Comparison of ENCODE assay signal across 8 cellular contexts in the genomic region with DNA sequence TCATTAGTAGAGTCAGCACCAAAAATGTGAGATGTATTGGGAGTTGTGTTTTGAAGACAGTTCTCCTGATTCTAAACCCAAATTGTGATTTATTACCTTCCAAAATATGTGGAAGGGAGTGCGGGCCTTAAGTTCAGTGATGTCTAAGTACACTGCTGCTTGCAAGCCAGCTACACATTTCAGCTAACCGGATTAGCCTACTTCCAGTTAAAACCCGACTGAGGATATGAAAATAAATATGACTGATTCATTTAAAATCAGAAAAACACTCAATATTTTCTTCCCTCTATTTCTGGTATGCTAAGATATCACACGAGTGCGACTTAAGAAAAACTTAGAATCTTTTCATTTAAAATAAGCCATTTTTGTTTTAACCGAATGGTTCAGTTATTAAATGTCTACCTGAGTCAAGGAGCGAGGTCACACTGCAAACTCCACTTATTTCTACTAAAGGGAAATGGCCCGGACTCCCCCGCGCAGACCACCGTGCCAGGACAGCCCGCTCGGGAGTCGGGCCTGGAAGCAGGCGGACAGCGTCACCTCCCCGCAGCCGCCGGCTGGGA. TPM values are rescaled to one million over a fixed set of nuclear protein-coding genes. Genes with fewer than 3 reads are reported as not detected.
DNase-seq lines count a peak whose midpoint lies in the region; ATAC-seq and TF ChIP-seq lines count a peak whose summit lies in the region.

No MANE protein-coding gene starts in this region.

- DNase-seq in GM23338 (ENCODE audit: low spot score) (no peak), RWPE2 (ENCODE audit: low spot score) (no peak), esophagus muscularis mucosa (ENCODE audit: extremely low spot score) (no peak), neuronal stem cell (ENCODE audit: low spot score) (no peak), NCI-H1417 treated with DMSO at 0.1 percent for 48 hours (lab: John Stamatoyannopoulos, UW) (no peak), putamen (ENCODE audit: low spot score) (no peak), NCI-H2029 treated with DMSO at 0.1 percent for 48 hours (lab: John Stamatoyannopoulos, UW) (no peak)

- peak overlapping the region; percentile 43 for H3K14ac ChIP-seq in neuronal stem cell (ENCODE audit: low read length)

- H3K4me2 ChIP-seq in GM23338 = peak overlapping the region; percentile 91
- H3K4me2 ChIP-seq in neuronal stem cell (ENCODE audit: insufficient read depth, low read length, poor library complexity, severe bottlenecking) = peak overlapping the region; percentile 86

- TF ChIP-seq EP300 in esophagus muscularis mucosa (IDR thresholded peaks at IDR 0.05) = no peak

- H3K36me3 ChIP-seq in GM23338 (ENCODE audit: insufficient read depth) (no peaks in the 10 kb centered on the region), RWPE2 (ENCODE audit: low read depth) (peaks cover 42% of the 10 kb centered on the region), esophagus muscularis mucosa (peaks cover 0 to 26% (median 0%) of the 10 kb centered on the region in 4 donors), neuronal stem cell (replicated peaks in 1 of 2; ENCODE audit: control insufficient read depth in 2 of 2, insufficient read depth in 2 of 2, low read length in 2 of 2) (peaks cover 0 to 14% of the 10 kb centered on the region in 2 donors)

- H3K4me3 Mint-ChIP-seq in GM23338 = peak overlapping the region; percentile 89

- peak overlapping the region; percentile 99 for H2BK15ac ChIP-seq in neuronal stem cell (ENCODE audit: low read length)

- intact Hi-C loops in esophagus muscularis mucosa (cut with DNase I) = loop anchor here (10.0 kb wide), 1 partner anchor 627 kb away; no protein-coding TSS in a partner anchor

- H3K27ac Mint-ChIP-seq in GM23338 = no peak overlapping the region

- H3K36me3 Mint-ChIP-seq in GM23338 (ENCODE audit: low read depth) = peaks cover 20% of the 10 kb centered on the region; the same call in 2 of the 3 replicates

- TF ChIP-seq CTCF in GM23338 (conservative IDR thresholded peaks at IDR 0.05; ENCODE audit: low read depth in 2 of 2) (no peak), RWPE2 (IDR thresholded peaks at IDR 0.05; ENCODE audit: poor library complexity, severe bottlenecking) (no peak), esophagus muscularis mucosa (IDR thresholded peaks at IDR 0.05) (no peak)

- H3K79me1 ChIP-seq in neuronal stem cell (ENCODE audit: low read depth, low read length) = no peaks in the 10 kb centered on the region

- H3K9ac ChIP-seq in neuronal stem cell (ENCODE audit: low read depth, low read length, poor library complexity) = peak overlapping the region; percentile 89

- no peak overlapping the region for H2BK12ac ChIP-seq in neuronal stem cell (ENCODE audit: low read length)

- H2AK5ac ChIP-seq in neuronal stem cell (ENCODE audit: low read depth, low read length) = no peak overlapping the region

- peaks cover 17% of the 10 kb centered on the region for H3K4me1 Mint-ChIP-seq in GM23338

- TF ChIP-seq POLR2A in esophagus muscularis mucosa (IDR thresholded peaks at IDR 0.05; ENCODE audit: low read depth) = no peak

- peaks cover 24% of the 10 kb centered on the region for H3K27me3 Mint-ChIP-seq in GM23338 (ENCODE audit: insufficient read depth, low read depth, poor library complexity)

- ATAC-seq in GM23338 (no peak), RWPE2 (ENCODE audit: low read depth) (no peak; the same call in 2 of the 3 replicates), HG03175 (IDR thresholded peaks at IDR 0.05; ENCODE audit: unreplicated experiment) (no peak)

- 16% methylated on average over 19 of the region's 19 CpGs for WGBS in esophagus muscularis mucosa
- whole genome bisulfite sequencing in neuronal stem cell (ENCODE audit: extremely low coverage in 2 of 2, insufficient read length in 2 of 2, insufficient replicate concordance in 1 of 2), 2 donors = no CpG with 5 or more reads among the region's 19 CpGs

- peaks cover 49% of the 10 kb centered on the region for H3K79me2 ChIP-seq in GM23338 (replicated peaks; ENCODE audit: insufficient read depth)

- H3K9me3 Mint-ChIP-seq in GM23338 = peaks cover 6% of the 10 kb centered on the region; the same call in 2 of the 3 replicates

- no peak overlapping the region for H2BK5ac ChIP-seq in neuronal stem cell (ENCODE audit: low read length)

- no peak overlapping the region for H2BK120ac ChIP-seq in neuronal stem cell (ENCODE audit: low read depth, low read length)

- no peak overlapping the region for H3K23ac ChIP-seq in neuronal stem cell (ENCODE audit: low read depth, low read length, poor library complexity)

- H4K20me1 ChIP-seq in GM23338 (replicated peaks; ENCODE audit: insufficient read depth) = peaks cover 10% of the 10 kb centered on the region; the same call in 1 of the 2 replicates

- H3K27me3 ChIP-seq in GM23338 (ENCODE audit: insufficient read depth) (peaks cover 26% of the 10 kb centered on the region), RWPE2 (ENCODE audit: insufficient read depth, poor library complexity, severe bottlenecking) (no peaks in the 10 kb centered on the region), esophagus muscularis mucosa (peaks cover 0 to 14% (median 0%) of the 10 kb centered on the region in 4 donors), neuronal stem cell (ENCODE audit: control insufficient read depth in 3 of 3, insufficient read depth in 3 of 3, low read depth in 1 of 3, low read length in 3 of 3) (peaks cover 0 to 5% (median 0%) of the 10 kb centered on the region in 3 experiments)

- H3K9me2 ChIP-seq in GM23338 (ENCODE audit: insufficient read depth) = no peaks in the 10 kb centered on the region

- H3K4me1 ChIP-seq in GM23338 (ENCODE audit: insufficient read depth) (peaks cover 5% of the 10 kb centered on the region; the same call in 1 of the 2 replicates), RWPE2 (ENCODE audit: insufficient read depth, poor library complexity, severe bottlenecking) (peaks cover 27% of the 10 kb centered on the region), esophagus muscularis mucosa (peaks cover 34 to 58% (median 53%) of the 10 kb centered on the region in 4 donors), neuronal stem cell (ENCODE audit: control insufficient read depth in 2 of 2, insufficient read depth in 1 of 2, low read depth in 1 of 2, low read length in 2 of 2) (peaks cover 0 to 4% of the 10 kb centered on the region in 2 donors)

- peak overlapping the region; percentile 96 for H3K4me3 ChIP-seq in GM23338
- peak overlapping the region; percentile 88 for H3K4me3 ChIP-seq in RWPE2 (ENCODE audit: severe bottlenecking)
- peak overlapping the region; percentile 74 to 92 (median 80) for H3K4me3 ChIP-seq in esophagus muscularis mucosa
- peak overlapping the region; percentile 86 to 98 for H3K4me3 ChIP-seq in neuronal stem cell (ENCODE audit: low read length in 2 of 2)

- no peak overlapping the region for H4K91ac ChIP-seq in neuronal stem cell (ENCODE audit: low read depth, low read length, poor library complexity)

- H3K9me3 ChIP-seq in RWPE2 (ENCODE audit: severe bottlenecking) (no peaks in the 10 kb centered on the region), esophagus muscularis mucosa (no peaks in the 10 kb centered on the region), neuronal stem cell (replicated peaks in 1 of 2; ENCODE audit: control insufficient read depth in 2 of 2, insufficient read depth in 1 of 2, low read depth in 1 of 2, low read length in 2 of 2) (peaks cover 3 to 7% of the 10 kb centered on the region in 2 donors)

- H4K8ac ChIP-seq in neuronal stem cell (ENCODE audit: low read depth, low read length) = no peak overlapping the region

- H2AFZ ChIP-seq in GM23338 (no peak overlapping the region), neuronal stem cell (ENCODE audit: low read length) (peak overlapping the region; percentile 99)

- H3K18ac ChIP-seq in neuronal stem cell (ENCODE audit: low read length) = peak overlapping the region; percentile 66

- H3K4ac ChIP-seq in neuronal stem cell (ENCODE audit: low read length) = no peak overlapping the region

- no peak overlapping the region for H3K27ac ChIP-seq in GM23338 (ENCODE audit: low read depth)
- peak overlapping the region; percentile 97 for H3K27ac ChIP-seq in RWPE2 (ENCODE audit: poor library complexity, severe bottlenecking)
- peak overlapping the region; percentile 81 to 95 (median 92) for H3K27ac ChIP-seq in esophagus muscularis mucosa (replicated peaks in 1 of 4)
- no peak overlapping the region for H3K27ac ChIP-seq in neuronal stem cell (replicated peaks; ENCODE audit: low read length)

- peaks cover 4% of the 10 kb centered on the region; the same call in 1 of the 2 replicates for H3F3A ChIP-seq in GM23338 (replicated peaks; ENCODE audit: low read depth)

TF ChIP-seq in GM23338, 12 proteins besides CTCF, POLR2A, EP300 and RAD21 (continues in another document):
- TF ChIP-seq POLR2AphosphoS5 (IDR thresholded peaks at IDR 0.05; ENCODE audit: low read depth) (no peak), EZH2phosphoT487 (IDR thresholded peaks at IDR 0.05; ENCODE audit: unreplicated experiment) (no peak), ZNF331 (CRISPR knock-in tag; IDR thresholded peaks at IDR 0.05; ENCODE audit: low read depth) (no peak), JUNB (IDR thresholded peaks at IDR 0.05; ENCODE audit: unreplicated experiment) (no peak)
- TF ChIP-seq, protein P1, sequence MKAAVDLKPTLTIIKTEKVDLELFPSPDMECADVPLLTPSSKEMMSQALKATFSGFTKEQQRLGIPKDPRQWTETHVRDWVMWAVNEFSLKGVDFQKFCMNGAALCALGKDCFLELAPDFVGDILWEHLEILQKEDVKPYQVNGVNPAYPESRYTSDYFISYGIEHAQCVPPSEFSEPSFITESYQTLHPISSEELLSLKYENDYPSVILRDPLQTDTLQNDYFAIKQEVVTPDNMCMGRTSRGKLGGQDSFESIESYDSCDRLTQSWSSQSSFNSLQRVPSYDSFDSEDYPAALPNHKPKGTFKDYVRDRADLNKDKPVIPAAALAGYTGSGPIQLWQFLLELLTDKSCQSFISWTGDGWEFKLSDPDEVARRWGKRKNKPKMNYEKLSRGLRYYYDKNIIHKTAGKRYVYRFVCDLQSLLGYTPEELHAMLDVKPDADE (IDR thresholded peaks at IDR 0.05) = no peak

RNA-seq across cellular contexts. Expression of gene FHL2, which starts 0.8 kb away (rescaled TPM):
- 30.9 and 35.7 TPM in 2 replicates for total RNA-seq in GM23338 (2014; rRNA removed; shearing (Covaris generic))
- 27.2 and 29.0 TPM in 2 replicates for polyA plus RNA-seq in GM23338 (2016; fragmentation: Nextera tagmentation; extraction: Ambion mirVana)
- total RNA-seq in esophagus muscularis mucosa = 100 to 1,000 TPM in 1 of 4 donors, 10 to 100 TPM in 3; 81.8 to 114 (median 87.9) TPM
- 10.6 TPM for polyA plus RNA-seq in neuronal stem cell (2013, experiment 1 of 2)
- 10.4 TPM for polyA plus RNA-seq in neuronal stem cell (2013, experiment 2 of 2)

Comparison
In these comparisons a context has a peak if more than half of its experiments do, and no peak if none do; other contexts are left out.
1. H3K27ac ChIP-seq: peak in RWPE2 (single experiment) and esophagus muscularis mucosa (4 of 4); none in GM23338 (single experiment) and neuronal stem cell (single experiment).
2. Peak in every context shown above with its lines, with median percentiles within 50 percentile points of each other: H3K4me3 ChIP-seq.